Comparison of ENCODE assay signal across 13 cellular contexts in genomic region chr14:99538275-99538674, GRCh38. TPM values are rescaled to one million over a fixed set of nuclear protein-coding genes. Genes with fewer than 3 reads are reported as not detected.
DNase-seq lines count a peak whose midpoint lies in the region; ATAC-seq, FAIRE-seq and TF ChIP-seq lines count a peak whose summit lies in the region.
"Had no signal": no experiment of that assay in that cellular context is flagged by ENCODE, and none has a peak within 500 bp of the region (broad histone marks: within the 10 kb centered on the region; RNA-seq: fewer than 3 reads in every experiment).

No MANE protein-coding gene starts in this region.

- H3K4me1 Mint-ChIP-seq in stimulated activated naive CD8-positive, alpha-beta T cell treated with anti-CD3 and anti-CD28 coated beads, Interleukin-15, amount 100 ng/mL, for 72 hours, result peaks cover 15% of the 10 kb centered on the region

- H2AFZ ChIP-seq in MM.1S (ENCODE audit: low read length), result no peak overlapping the region

- TF ChIP-seq POLR2A in uterus (IDR thresholded peaks at IDR 0.05), result no peak

- H3K9ac ChIP-seq in kidney (ENCODE audit: low read length in 2 of 2), result no peak overlapping the region
- no peak overlapping the region for H3K9ac ChIP-seq in MM.1S (ENCODE audit: low read length)

- H3K27ac Mint-ChIP-seq in stimulated activated naive CD8-positive, alpha-beta T cell treated with anti-CD3 and anti-CD28 coated beads, Interleukin-15, amount 100 ng/mL, for 72 hours, result peak overlapping the region; percentile 25 to 54
- H3K27ac Mint-ChIP-seq: stimulated activated effector memory CD8-positive, alpha-beta T cell treated with anti-CD3 and anti-CD28 coated beads, Interleukin-12 subunit alpha, Interleukin-12 subunit beta, amount 100 ng/mL, for 72 hours had no signal

- H3K36me3 ChIP-seq in kidney (ENCODE audit: control insufficient read depth in 1 of 2, insufficient read depth in 2 of 2, low read length in 2 of 2), result no peaks in the 10 kb centered on the region
- no peaks in the 10 kb centered on the region for H3K36me3 ChIP-seq in uterus
- H3K36me3 ChIP-seq in MM.1S (replicated peaks; ENCODE audit: insufficient read depth, low read length), result no peaks in the 10 kb centered on the region

- in situ Hi-C loops in astrocyte of the spinal cord (cut with HindIII; ENCODE audit: low sequenced_read_pairs), result no loop called here

- ATAC-seq in stimulated activated naive CD8-positive, alpha-beta T cell treated with anti-CD3 and anti-CD28 coated beads, Interleukin-15, amount 100 ng/mL, for 72 hours, result no peak
- no peak for ATAC-seq in stimulated activated naive CD8-positive, alpha-beta T cell treated with anti-CD3 and anti-CD28 coated beads, Interleukin-15, Interleukin-2, amounts not matched to agents 100 U/mL and 50 U/mL, for 24 hours
- no peak for ATAC-seq in HG03342 (IDR thresholded peaks at IDR 0.05; ENCODE audit: unreplicated experiment)
- ATAC-seq: stimulated activated effector memory CD8-positive, alpha-beta T cell treated with anti-CD3 and anti-CD28 coated beads, Interleukin-12 subunit alpha, Interleukin-12 subunit beta, amount 100 ng/mL, for 72 hours had no signal

- no peaks in the 10 kb centered on the region for H4K20me1 ChIP-seq in MM.1S (ENCODE audit: insufficient read depth, low read length)

- no peaks in the 10 kb centered on the region for H3K9me3 ChIP-seq in kidney (ENCODE audit: control insufficient read depth in 1 of 2, low read length in 2 of 2)
- no peaks in the 10 kb centered on the region for H3K9me3 ChIP-seq in uterus
- H3K9me3 ChIP-seq in MM.1S (replicated peaks; ENCODE audit: insufficient read depth, low read length), result no peaks in the 10 kb centered on the region

- FAIRE-seq in kidney (lab: Jason Lieb, UNC), result no peak
- FAIRE-seq: endothelial cell of umbilical vein, islet of Langerhans had no signal

- no peaks in the 10 kb centered on the region for H3K9me2 ChIP-seq in MM.1S (replicated peaks; ENCODE audit: insufficient read depth, low read length)

- H3K79me2 ChIP-seq in MM.1S (ENCODE audit: low read length), result no peaks in the 10 kb centered on the region

- H3K27me3 ChIP-seq in uterus (no peaks in the 10 kb centered on the region), MM.1S (replicated peaks; ENCODE audit: insufficient read depth, low read length) (no peaks in the 10 kb centered on the region)

- H3K4me2 ChIP-seq in MM.1S (ENCODE audit: low read depth, low read length), result no peak overlapping the region

- no peak overlapping the region for H3K4me3 ChIP-seq in astrocyte of the spinal cord (ENCODE audit: low read depth, low read length)
- no peak overlapping the region for H3K4me3 ChIP-seq in kidney (ENCODE audit: low read length in 2 of 2)
- H3K4me3 ChIP-seq in uterus, result no peak overlapping the region
- H3K4me3 ChIP-seq in MM.1S (ENCODE audit: low read length), result no peak overlapping the region

- DNase-seq in stimulated activated naive CD8-positive, alpha-beta T cell treated with anti-CD3 and anti-CD28 coated beads, Interleukin-15, amount 100 ng/mL, for 72 hours, result no peak
- no peak for DNase-seq in stimulated activated naive CD8-positive, alpha-beta T cell treated with anti-CD3 and anti-CD28 coated beads, Interleukin-15, Interleukin-2, amounts not matched to agents 100 U/mL and 50 U/mL, for 24 hours
- DNase-seq in astrocyte of the spinal cord (ENCODE audit: low read depth, low spot score), result peak; percentile 29
- DNase-seq in kidney, result peak; percentile 61
- DNase-seq in uterus, result no peak
- no peak for DNase-seq in MM.1S
- no peak for DNase-seq in NCI-H1436 (lab: John Stamatoyannopoulos, UW)
- DNase-seq: NCI-H526 treated with DMSO at 0.1 percent for 48 hours, T-helper 1 cell had no signal

- TF ChIP-seq CTCF in astrocyte of the spinal cord (IDR thresholded peaks at IDR 0.05; ENCODE audit: low read depth, low read length) (peak; percentile 36), kidney (IDR thresholded peaks at IDR 0.05; ENCODE audit: borderline replicate concordance, extremely low read depth, insufficient read depth) (no peak), uterus (IDR thresholded peaks at IDR 0.05) (peak in 2 of 4 experiments; percentile 3 to 19), MM.1S (IDR thresholded peaks at IDR 0.05; ENCODE audit: low read length) (no peak)

- H3K27me3 Mint-ChIP-seq in stimulated activated naive CD8-positive, alpha-beta T cell treated with anti-CD3 and anti-CD28 coated beads, Interleukin-15, amount 100 ng/mL, for 72 hours, result no peaks in the 10 kb centered on the region

- H3F3A ChIP-seq in MM.1S (ENCODE audit: insufficient read depth, low read length), result no peaks in the 10 kb centered on the region

- H3K4me1 ChIP-seq in kidney (ENCODE audit: control insufficient read depth in 1 of 2, insufficient read depth in 1 of 2, low read depth in 1 of 2, low read length in 2 of 2) (peaks cover 8 to 11% of the 10 kb centered on the region in 2 donors), uterus (peaks cover 16 to 30% of the 10 kb centered on the region in 2 donors), MM.1S (ENCODE audit: low read length) (no peaks in the 10 kb centered on the region)

- no peak overlapping the region for H3K4me3 Mint-ChIP-seq in stimulated activated naive CD8-positive, alpha-beta T cell treated with anti-CD3 and anti-CD28 coated beads, Interleukin-15, amount 100 ng/mL, for 72 hours
- H3K4me3 Mint-ChIP-seq: stimulated activated effector memory CD8-positive, alpha-beta T cell treated with anti-CD3 and anti-CD28 coated beads, Interleukin-12 subunit alpha, Interleukin-12 subunit beta, amount 100 ng/mL, for 72 hours had no signal

- intact Hi-C loops in kidney (cut with DNase I) (no loop called here), uterus (cut with DNase I; ENCODE audit: low total_unique reads) (no loop called here)

- H3K27ac ChIP-seq in kidney (ENCODE audit: low read depth in 2 of 2, low read length in 2 of 2) (no peak overlapping the region), uterus (peak overlapping the region; percentile 69 to 85), MM.1S (ENCODE audit: low read length) (no peak overlapping the region)

- no peaks in the 10 kb centered on the region for H3K9me3 Mint-ChIP-seq in stimulated activated naive CD8-positive, alpha-beta T cell treated with anti-CD3 and anti-CD28 coated beads, Interleukin-15, amount 100 ng/mL, for 72 hours
- H3K9me3 Mint-ChIP-seq: stimulated activated effector memory CD8-positive, alpha-beta T cell treated with anti-CD3 and anti-CD28 coated beads, Interleukin-12 subunit alpha, Interleukin-12 subunit beta, amount 100 ng/mL, for 72 hours had no signal

RNA-seq across cellular contexts. Expression of gene CCNK, which starts 57.1 kb away (rescaled TPM):
- 40.6 TPM for total RNA-seq in kidney
- polyA plus RNA-seq in kidney (ENCODE audit: insufficient read depth, low read depth, low replicate concordance), result 12.8 TPM
- total RNA-seq in uterus, result 10 to 100 TPM; 17.4 to 43.2 (median 34.4) TPM

RNA-seq across cellular contexts. Expression of gene SETD3, which starts 57.6 kb away (rescaled TPM):
- total RNA-seq in kidney, result 85.6 TPM
- 74.0 TPM for polyA plus RNA-seq in kidney (ENCODE audit: insufficient read depth, low read depth, low replicate concordance)
- total RNA-seq in uterus, result 100 to 1,000 TPM in 3 of 4 donors, 10 to 100 TPM in 1; 98.1 to 151 (median 121) TPM

Comparison
In these comparisons a context has a peak if more than half of its experiments do, and no peak if none do; other contexts are left out.
1. DNase-seq: peak in astrocyte of the spinal cord (single experiment) and kidney (single experiment); none in stimulated activated naive CD8-positive, alpha-beta T cell treated with anti-CD3 and anti-CD28 coated beads, Interleukin-15, amount 100 ng/mL, for 72 hours (0 of 2), stimulated activated naive CD8-positive, alpha-beta T cell treated with anti-CD3 and anti-CD28 coated beads, Interleukin-15, Interleukin-2, amounts not matched to agents 100 U/mL and 50 U/mL, for 24 hours (single experiment), uterus (0 of 2), MM.1S (single experiment) and NCI-H1436 (single experiment).
2. H3K27ac ChIP-seq: peak in uterus (2 of 2); none in kidney (0 of 2) and MM.1S (single experiment).